ENCODE assay signal across 8 cellular contexts in genomic region chr17:27569257-27569722, GRCh38.
A peak's percentile ranks its signal among the peaks of the same experiment; 100 is the strongest.
DNase-seq lines count a peak whose midpoint lies in the region; ATAC-seq and TF ChIP-seq lines count a peak whose summit lies in the region.

No MANE protein-coding gene starts in this region.

- DNase-seq in activated effector memory CD4-positive, alpha-beta T cell treated with anti-CD3 and anti-CD28 coated beads, Interleukin-2, amount 50 U/mL, for 16 hours = peak; percentile 77
- no peak for DNase-seq in activated effector memory CD4-positive, alpha-beta T cell treated with Interleukin-2 at 50 U/mL for 16 hours
- DNase-seq in NAMALWA (ENCODE audit: low spot score) (peak; percentile 68), right atrium auricular region (ENCODE audit: low spot score) (no peak), NCI-H2029 treated with DMSO at 0.1 percent for 48 hours (lab: John Stamatoyannopoulos, UW) (no peak)
- DNase-seq in activated T-cell treated with anti-CD3 and anti-CD28 coated beads, Interleukin-2, amount 50 U/mL, for 48 hours = peak; percentile 75 to 83
- peak; percentile 38 to 43 for DNase-seq in stimulated activated CD4-positive, alpha-beta T cell treated with anti-CD3 and anti-CD28 coated beads, Interleukin-4, amount 100 ng/mL, for 4 hours

- peak; percentile 43 to 70 for TF ChIP-seq CTCF in right atrium auricular region (IDR thresholded peaks at IDR 0.05)

- ATAC-seq in GM18907 (IDR thresholded peaks at IDR 0.05; ENCODE audit: unreplicated experiment) = no peak

- no peaks in the 10 kb centered on the region for H3K27me3 ChIP-seq in right atrium auricular region

- no peaks in the 10 kb centered on the region for H3K36me3 ChIP-seq in right atrium auricular region

- H3K4me3 ChIP-seq in right atrium auricular region = no peak overlapping the region

- no peak overlapping the region for H3K27ac ChIP-seq in right atrium auricular region

- H3K9me3 ChIP-seq in right atrium auricular region = no peaks in the 10 kb centered on the region

- peaks cover 0 to 56% of the 10 kb centered on the region in 2 donors for H3K4me1 ChIP-seq in right atrium auricular region

Comparison
In these comparisons a context has a peak if more than half of its experiments do, and no peak if none do; other contexts are left out.
1. DNase-seq: peak in activated effector memory CD4-positive, alpha-beta T cell treated with anti-CD3 and anti-CD28 coated beads, Interleukin-2, amount 50 U/mL, for 16 hours (single experiment), NAMALWA (single experiment), activated T-cell treated with anti-CD3 and anti-CD28 coated beads, Interleukin-2, amount 50 U/mL, for 48 hours (2 of 2) and stimulated activated CD4-positive, alpha-beta T cell treated with anti-CD3 and anti-CD28 coated beads, Interleukin-4, amount 100 ng/mL, for 4 hours (2 of 2); none in activated effector memory CD4-positive, alpha-beta T cell treated with Interleukin-2 at 50 U/mL for 16 hours (single experiment), right atrium auricular region (single experiment) and NCI-H2029 treated with DMSO at 0.1 percent for 48 hours (single experiment).